ENCODE assay signal across 1 cellular context in the genomic region with DNA sequence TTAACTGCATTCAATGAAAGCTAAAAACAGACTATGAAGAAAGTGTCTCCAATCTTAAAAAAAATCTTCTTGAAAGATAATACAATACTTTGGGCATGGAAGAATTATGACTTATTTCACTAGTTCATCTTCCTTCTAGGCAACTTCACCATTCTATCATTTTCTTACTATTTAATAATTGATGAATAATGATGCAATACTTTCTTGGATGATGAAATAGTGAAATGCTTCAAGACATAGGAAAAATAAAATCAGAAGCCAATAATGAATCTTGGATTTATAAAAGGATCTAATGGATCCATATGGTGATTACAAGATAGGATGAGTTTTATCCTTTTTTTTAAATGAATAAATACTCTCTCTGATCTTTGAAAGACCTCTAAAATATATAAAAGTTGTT.
A peak's percentile ranks its signal among the peaks of the same experiment; 100 is the strongest.
TF ChIP-seq lines count a peak whose summit lies in the region.

No MANE protein-coding gene starts in this region.

TF ChIP-seq in K562, 482 proteins besides CTCF, POLR2A, EP300 and RAD21 (continued from another document):
- TF ChIP-seq, protein P1, sequence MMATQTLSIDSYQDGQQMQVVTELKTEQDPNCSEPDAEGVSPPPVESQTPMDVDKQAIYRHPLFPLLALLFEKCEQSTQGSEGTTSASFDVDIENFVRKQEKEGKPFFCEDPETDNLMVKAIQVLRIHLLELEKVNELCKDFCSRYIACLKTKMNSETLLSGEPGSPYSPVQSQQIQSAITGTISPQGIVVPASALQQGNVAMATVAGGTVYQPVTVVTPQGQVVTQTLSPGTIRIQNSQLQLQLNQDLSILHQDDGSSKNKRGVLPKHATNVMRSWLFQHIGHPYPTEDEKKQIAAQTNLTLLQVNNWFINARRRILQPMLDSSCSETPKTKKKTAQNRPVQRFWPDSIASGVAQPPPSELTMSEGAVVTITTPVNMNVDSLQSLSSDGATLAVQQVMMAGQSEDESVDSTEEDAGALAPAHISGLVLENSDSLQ (IDR thresholded peaks at IDR 0.05) = no peak
- no peak for TF ChIP-seq THRAP3 (IDR thresholded peaks at IDR 0.05; ENCODE audit: borderline replicate concordance)
- no peak for TF ChIP-seq ZNF75A (CRISPR knock-in tag; IDR thresholded peaks at IDR 0.05)
- TF ChIP-seq ZBED1 (IDR thresholded peaks at IDR 0.05) = no peak
- no peak for TF ChIP-seq NRF1 (conservative IDR thresholded peaks at IDR 0.05 in 1 of 2, IDR thresholded peaks at IDR 0.05 in 1 of 2)
- no peak for TF ChIP-seq TAF9B (IDR thresholded peaks at IDR 0.05; ENCODE audit: partially characterized antibody)
- TF ChIP-seq HIVEP1 (CRISPR knock-in tag; IDR thresholded peaks at IDR 0.05) = no peak
- no peak for TF ChIP-seq ZKSCAN8 (CRISPR knock-in tag; IDR thresholded peaks at IDR 0.05)
- TF ChIP-seq MTF1 (CRISPR knock-in tag; IDR thresholded peaks at IDR 0.05; ENCODE audit: borderline replicate concordance) = no peak
- TF ChIP-seq, protein P2, sequence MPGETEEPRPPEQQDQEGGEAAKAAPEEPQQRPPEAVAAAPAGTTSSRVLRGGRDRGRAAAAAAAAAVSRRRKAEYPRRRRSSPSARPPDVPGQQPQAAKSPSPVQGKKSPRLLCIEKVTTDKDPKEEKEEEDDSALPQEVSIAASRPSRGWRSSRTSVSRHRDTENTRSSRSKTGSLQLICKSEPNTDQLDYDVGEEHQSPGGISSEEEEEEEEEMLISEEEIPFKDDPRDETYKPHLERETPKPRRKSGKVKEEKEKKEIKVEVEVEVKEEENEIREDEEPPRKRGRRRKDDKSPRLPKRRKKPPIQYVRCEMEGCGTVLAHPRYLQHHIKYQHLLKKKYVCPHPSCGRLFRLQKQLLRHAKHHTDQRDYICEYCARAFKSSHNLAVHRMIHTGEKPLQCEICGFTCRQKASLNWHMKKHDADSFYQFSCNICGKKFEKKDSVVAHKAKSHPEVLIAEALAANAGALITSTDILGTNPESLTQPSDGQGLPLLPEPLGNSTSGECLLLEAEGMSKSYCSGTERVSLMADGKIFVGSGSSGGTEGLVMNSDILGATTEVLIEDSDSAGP (CRISPR knock-in tag; IDR thresholded peaks at IDR 0.05) = no peak
- TF ChIP-seq ZNF707 (CRISPR knock-in tag; conservative IDR thresholded peaks at IDR 0.05) = no peak
- no peak for TF ChIP-seq NCOR1 (IDR thresholded peaks at IDR 0.05)
- TF ChIP-seq ZSCAN32 (CRISPR knock-in tag; IDR thresholded peaks at IDR 0.05) = peak; percentile 79
- no peak for TF ChIP-seq TCFL5 (CRISPR knock-in tag; conservative IDR thresholded peaks at IDR 0.05)
- TF ChIP-seq, protein P3, sequence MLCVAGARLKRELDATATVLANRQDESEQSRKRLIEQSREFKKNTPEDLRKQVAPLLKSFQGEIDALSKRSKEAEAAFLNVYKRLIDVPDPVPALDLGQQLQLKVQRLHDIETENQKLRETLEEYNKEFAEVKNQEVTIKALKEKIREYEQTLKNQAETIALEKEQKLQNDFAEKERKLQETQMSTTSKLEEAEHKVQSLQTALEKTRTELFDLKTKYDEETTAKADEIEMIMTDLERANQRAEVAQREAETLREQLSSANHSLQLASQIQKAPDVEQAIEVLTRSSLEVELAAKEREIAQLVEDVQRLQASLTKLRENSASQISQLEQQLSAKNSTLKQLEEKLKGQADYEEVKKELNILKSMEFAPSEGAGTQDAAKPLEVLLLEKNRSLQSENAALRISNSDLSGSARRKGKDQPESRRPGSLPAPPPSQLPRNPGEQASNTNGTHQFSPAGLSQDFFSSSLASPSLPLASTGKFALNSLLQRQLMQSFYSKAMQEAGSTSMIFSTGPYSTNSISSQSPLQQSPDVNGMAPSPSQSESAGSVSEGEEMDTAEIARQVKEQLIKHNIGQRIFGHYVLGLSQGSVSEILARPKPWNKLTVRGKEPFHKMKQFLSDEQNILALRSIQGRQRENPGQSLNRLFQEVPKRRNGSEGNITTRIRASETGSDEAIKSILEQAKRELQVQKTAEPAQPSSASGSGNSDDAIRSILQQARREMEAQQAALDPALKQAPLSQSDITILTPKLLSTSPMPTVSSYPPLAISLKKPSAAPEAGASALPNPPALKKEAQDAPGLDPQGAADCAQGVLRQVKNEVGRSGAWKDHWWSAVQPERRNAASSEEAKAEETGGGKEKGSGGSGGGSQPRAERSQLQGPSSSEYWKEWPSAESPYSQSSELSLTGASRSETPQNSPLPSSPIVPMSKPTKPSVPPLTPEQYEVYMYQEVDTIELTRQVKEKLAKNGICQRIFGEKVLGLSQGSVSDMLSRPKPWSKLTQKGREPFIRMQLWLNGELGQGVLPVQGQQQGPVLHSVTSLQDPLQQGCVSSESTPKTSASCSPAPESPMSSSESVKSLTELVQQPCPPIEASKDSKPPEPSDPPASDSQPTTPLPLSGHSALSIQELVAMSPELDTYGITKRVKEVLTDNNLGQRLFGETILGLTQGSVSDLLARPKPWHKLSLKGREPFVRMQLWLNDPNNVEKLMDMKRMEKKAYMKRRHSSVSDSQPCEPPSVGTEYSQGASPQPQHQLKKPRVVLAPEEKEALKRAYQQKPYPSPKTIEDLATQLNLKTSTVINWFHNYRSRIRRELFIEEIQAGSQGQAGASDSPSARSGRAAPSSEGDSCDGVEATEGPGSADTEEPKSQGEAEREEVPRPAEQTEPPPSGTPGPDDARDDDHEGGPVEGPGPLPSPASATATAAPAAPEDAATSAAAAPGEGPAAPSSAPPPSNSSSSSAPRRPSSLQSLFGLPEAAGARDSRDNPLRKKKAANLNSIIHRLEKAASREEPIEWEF (CRISPR knock-in tag; IDR thresholded peaks at IDR 0.05) = no peak
